In the genomic region with DNA sequence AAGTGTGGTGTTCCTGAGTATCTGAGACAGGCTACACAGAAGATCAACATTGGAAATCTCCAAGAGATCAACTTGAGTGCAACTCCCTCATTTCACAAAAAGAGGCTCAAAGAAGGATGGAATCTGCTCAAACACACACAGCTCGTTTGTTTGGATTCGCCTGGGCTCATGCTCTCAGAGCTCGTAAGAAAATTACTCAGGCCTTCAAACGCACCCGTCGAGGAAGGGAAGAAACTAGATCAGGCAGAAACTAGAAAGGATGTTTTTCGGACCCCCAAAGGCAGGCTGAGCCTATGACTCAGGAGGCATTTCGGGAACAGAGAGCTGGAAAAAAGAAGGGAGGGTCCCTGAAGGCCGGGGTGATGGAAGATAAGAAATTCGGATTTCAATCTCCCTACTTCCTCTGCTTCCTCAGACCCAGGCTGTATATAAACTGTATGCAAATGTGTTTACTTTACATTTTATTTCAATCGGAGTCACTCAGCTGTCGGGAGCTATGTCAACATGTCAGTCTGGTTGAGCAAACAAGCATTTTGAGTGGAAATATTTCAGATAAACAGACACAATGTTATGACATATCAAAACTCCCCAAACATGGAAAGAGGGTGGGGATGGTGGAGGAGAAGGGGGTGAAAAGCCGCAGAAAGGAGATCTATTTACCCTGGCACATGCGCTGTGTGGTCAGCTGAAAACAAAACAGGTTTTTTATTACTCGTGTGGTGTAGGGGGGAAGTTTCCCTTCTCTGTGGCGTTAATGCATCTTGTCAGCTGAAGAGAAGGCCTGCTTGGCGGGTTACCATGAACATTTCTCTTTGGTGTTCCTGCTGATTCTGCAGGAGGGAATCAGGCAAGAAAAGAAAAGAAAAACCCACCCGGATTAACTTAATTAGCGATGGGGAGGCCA, we compare ENCODE assay signal across 10 cellular contexts.
DNase-seq lines count a peak whose midpoint lies in the region; ATAC-seq and TF ChIP-seq lines count a peak whose summit lies in the region.
"Had no signal": no experiment of that assay in that cellular context is flagged by ENCODE, and none has a peak within 500 bp of the region (broad histone marks: within the 10 kb centered on the region; RNA-seq: fewer than 3 reads in every experiment).

No MANE protein-coding gene starts in this region.

- no peaks in the 10 kb centered on the region for H3K27me3 ChIP-seq in right lobe of liver
- H3K27me3 ChIP-seq in foreskin keratinocyte: no peaks in the 10 kb centered on the region

- intact Hi-C loops in right lobe of liver (cut with DNase I): no loop called here

- no peaks in the 10 kb centered on the region for H3K9me3 ChIP-seq in right lobe of liver

- H3K4me1 ChIP-seq in right lobe of liver (peaks cover 0 to 15% (median 0%) of the 10 kb centered on the region in 4 donors), foreskin keratinocyte (no peaks in the 10 kb centered on the region)

- H3K36me3 ChIP-seq in right lobe of liver: no peaks in the 10 kb centered on the region

- no peak overlapping the region for H3K4me3 ChIP-seq in right lobe of liver

- no peak for TF ChIP-seq POLR2A in right lobe of liver (IDR thresholded peaks at IDR 0.05)

- whole genome bisulfite sequencing in right lobe of liver (ENCODE audit: insufficient coverage, low coverage, low lambda C conversion rate, missing lambda C conversion rate): 30% methylated on average over 18 of the region's 19 CpGs

- peak; percentile 48 to 72 (median 55) for ATAC-seq in right lobe of liver
- ATAC-seq in foreskin keratinocyte: no peak
- ATAC-seq in HG03280 (IDR thresholded peaks at IDR 0.05; ENCODE audit: unreplicated experiment): no peak

- H3K27ac ChIP-seq in VCaP (peak overlapping the region; percentile 78), right lobe of liver (no peak overlapping the region), foreskin keratinocyte (no peak overlapping the region)

- no peak for TF ChIP-seq CTCF in VCaP (conservative IDR thresholded peaks at IDR 0.05)
- no peak for TF ChIP-seq CTCF in right lobe of liver (IDR thresholded peaks at IDR 0.05)
- TF ChIP-seq CTCF in foreskin keratinocyte (conservative IDR thresholded peaks at IDR 0.05): no peak

- DNase-seq in NCI-H345 (lab: John Stamatoyannopoulos, UW) (peak; percentile 16), NCI-H345 treated with DMSO at 0.1 percent for 48 hours (lab: John Stamatoyannopoulos, UW; ENCODE audit: unreplicated experiment) (no peak), right lobe of liver (no peak), ureter (ENCODE audit: low spot score) (peak; percentile 69), AG20443 (ENCODE audit: low spot score) (no peak), foreskin keratinocyte (no peak)
- DNase-seq: effector memory CD4-positive, alpha-beta T cell; NK-92 treated with Interleukin-12 subunit alpha and Interleukin-12 subunit beta, amount 100 ng/mL, for 24 hours had no signal

Comparison
In these comparisons a context has a peak if more than half of its experiments do, and no peak if none do; other contexts are left out.
1. DNase-seq: peak in NCI-H345 (single experiment) and ureter (single experiment); none in NCI-H345 treated with DMSO at 0.1 percent for 48 hours (single experiment), right lobe of liver (0 of 3), AG20443 (single experiment) and foreskin keratinocyte (0 of 2).
2. ATAC-seq: peak in right lobe of liver (4 of 4); none in foreskin keratinocyte (single experiment) and HG03280 (single experiment).